In the genomic region with DNA sequence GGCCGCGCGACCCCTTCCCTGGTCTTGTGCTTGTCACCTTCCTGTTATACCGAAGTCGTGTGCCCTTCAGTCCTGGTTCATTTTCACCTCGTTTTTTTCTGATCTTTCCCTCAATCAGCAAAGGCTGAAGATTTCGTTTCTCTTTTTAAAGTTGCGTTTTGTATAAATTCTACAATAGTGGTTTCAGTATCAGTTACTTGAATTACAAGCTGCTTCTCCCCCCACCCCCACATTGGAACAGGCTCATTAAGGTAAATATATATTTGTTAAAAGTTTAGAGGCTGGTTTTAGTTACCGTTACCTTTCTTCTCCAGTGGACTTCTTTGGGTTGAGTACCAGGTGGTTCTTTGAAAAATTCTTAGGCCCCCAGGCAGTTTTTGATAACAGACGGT, we compare ENCODE assay signal across 8 cellular contexts. TPM values are rescaled to one million over a fixed set of nuclear protein-coding genes. Genes with fewer than 3 reads are reported as not detected.
DNase-seq lines count a peak whose midpoint lies in the region; ATAC-seq, FAIRE-seq and TF ChIP-seq lines count a peak whose summit lies in the region.

No MANE protein-coding gene starts in this region.

- peak overlapping the region; percentile 100 for H3K9ac ChIP-seq in MM.1S (ENCODE audit: low read length)

- H3K4me2 ChIP-seq in MM.1S (ENCODE audit: low read depth, low read length), result peak overlapping the region; percentile 59

- H3K27me3 ChIP-seq in MM.1S (replicated peaks; ENCODE audit: insufficient read depth, low read length) (no peaks in the 10 kb centered on the region), ovary (no peaks in the 10 kb centered on the region)
- no peaks in the 10 kb centered on the region for H3K27me3 ChIP-seq in effector memory CD4-positive, alpha-beta T cell (replicated peaks; ENCODE audit: control insufficient read depth, insufficient read depth, low read length, poor library complexity, severe bottlenecking)

- H3K27ac ChIP-seq in MM.1S (ENCODE audit: low read length) (peak overlapping the region; percentile 94), ovary (peak overlapping the region; percentile 95 to 96)
- peak overlapping the region; percentile 100 for H3K27ac ChIP-seq in effector memory CD4-positive, alpha-beta T cell (ENCODE audit: insufficient read depth, low read length, poor library complexity, severe bottlenecking)

- H3K4me1 ChIP-seq in MM.1S (ENCODE audit: low read length) (peaks cover 39% of the 10 kb centered on the region), ovary (ENCODE audit: insufficient read depth) (peaks cover 3% of the 10 kb centered on the region)
- peaks cover 27% of the 10 kb centered on the region for H3K4me1 ChIP-seq in effector memory CD4-positive, alpha-beta T cell (ENCODE audit: control insufficient read depth, insufficient read depth, low read length, poor library complexity, severe bottlenecking)

- FAIRE-seq in GM18507 (lab: Jason Lieb, UNC), result peak; percentile 71

- H3K4me3 ChIP-seq in MM.1S (ENCODE audit: low read length) (peak overlapping the region; percentile 92), ovary (peak overlapping the region; percentile 74)
- H3K4me3 ChIP-seq in effector memory CD4-positive, alpha-beta T cell (ENCODE audit: insufficient read depth, low read depth, low read length, poor library complexity, severe bottlenecking), result peak overlapping the region; percentile 100

- no peak for DNase-seq in GM18507 (ENCODE audit: extremely low spot score, insufficient read length, low read depth)
- peak; percentile 72 for DNase-seq in MM.1S
- no peak for DNase-seq in effector memory CD4-positive, alpha-beta T cell
- no peak for DNase-seq in ovary
- no peak for DNase-seq in NCI-H1092 (lab: John Stamatoyannopoulos, UW)
- no peak for DNase-seq in dermis blood vessel endothelial cell

- no peak for TF ChIP-seq CTCF in MM.1S (IDR thresholded peaks at IDR 0.05; ENCODE audit: low read length)
- no peak for TF ChIP-seq CTCF in ovary (IDR thresholded peaks at IDR 0.05)

- peaks cover 86% of the 10 kb centered on the region for H3F3A ChIP-seq in MM.1S (ENCODE audit: insufficient read depth, low read length)

- no peak for TF ChIP-seq EP300 in ovary (IDR thresholded peaks at IDR 0.05)

- H3K9me3 ChIP-seq in MM.1S (replicated peaks; ENCODE audit: insufficient read depth, low read length) (no peaks in the 10 kb centered on the region), ovary (no peaks in the 10 kb centered on the region)
- H3K9me3 ChIP-seq in effector memory CD4-positive, alpha-beta T cell (ENCODE audit: control insufficient read depth, low read length), result no peaks in the 10 kb centered on the region

- H2AFZ ChIP-seq in MM.1S (ENCODE audit: low read length), result no peak overlapping the region

- H3K36me3 ChIP-seq in MM.1S (replicated peaks; ENCODE audit: insufficient read depth, low read length) (peaks cover 4% of the 10 kb centered on the region; the same call in 1 of the 2 replicates), ovary (no peaks in the 10 kb centered on the region)
- H3K36me3 ChIP-seq in effector memory CD4-positive, alpha-beta T cell (ENCODE audit: control insufficient read depth, insufficient read depth, low read length), result peaks cover 16% of the 10 kb centered on the region

- intact Hi-C loops in ovary (cut with DNase I), result loop anchor here in 1 of 4 donors (10.0 kb wide), 1 partner anchor 91 kb away; no protein-coding TSS in a partner anchor

- peaks cover 75% of the 10 kb centered on the region for H3K79me2 ChIP-seq in MM.1S (ENCODE audit: low read length)

- no peak for TF ChIP-seq POLR2A in ovary (IDR thresholded peaks at IDR 0.05)

- ATAC-seq in GM19397 (IDR thresholded peaks at IDR 0.05; ENCODE audit: unreplicated experiment), result no peak
- no peak for ATAC-seq in GM18511 (IDR thresholded peaks at IDR 0.05; ENCODE audit: unreplicated experiment)

- 0 to 2% (median 1%) methylated on average over 10 of the region's 10 CpGs for WGBS in ovary, 3 donors

- H3K9me2 ChIP-seq in MM.1S (replicated peaks; ENCODE audit: insufficient read depth, low read length), result no peaks in the 10 kb centered on the region

- H4K20me1 ChIP-seq in MM.1S (ENCODE audit: insufficient read depth, low read length), result peaks cover 14% of the 10 kb centered on the region

RNA-seq across cellular contexts. Expression of gene SUB1, which starts 0.9 kb away (rescaled TPM):
- total RNA-seq in ovary, result 100 to 1,000 TPM; 112 to 180 (median 124) TPM
- 100 to 1,000 TPM in 1 of 2 donors, 10 to 100 TPM in 1; 91.9 to 185 TPM for polyA plus RNA-seq in ovary
- 212 and 301 TPM in 2 replicates for total RNA-seq in dermis blood vessel endothelial cell
